Comparison of ENCODE assay signal across 8 cellular contexts in genomic region chr19:4064073-4064550, GRCh38. TPM values are rescaled to one million over a fixed set of nuclear protein-coding genes. Genes with fewer than 3 reads are reported as not detected.
DNase-seq lines count a peak whose midpoint lies in the region; ATAC-seq lines count a peak whose summit lies in the region.

No MANE protein-coding gene starts in this region.

- peak overlapping the region; percentile 72 for H3K4me3 ChIP-seq in iPS-20b (ENCODE audit: low read length)

- peak overlapping the region; percentile 67; the same call in 1 of the 2 replicates for H3K9ac ChIP-seq in iPS-20b (ENCODE audit: low read depth, low read length)

- H3K4me1 Mint-ChIP-seq in activated CD4-positive, alpha-beta T cell treated with anti-CD3 and anti-CD28 coated beads, Interleukin-2, amount 10 ng/mL, durations not matched to agents 7 days and 5 days = peaks cover 22% of the 10 kb centered on the region
- peaks cover 25% of the 10 kb centered on the region for H3K4me1 Mint-ChIP-seq in activated naive CD8-positive, alpha-beta T cell (ENCODE audit: low read depth)
- H3K4me1 Mint-ChIP-seq in stimulated activated naive B cell treated with anti-CD40 and anti-IgM and Interleukin-4, amounts not matched to agents 10 μg/mL and 1 μg/mL and 100 μg/mL, for 72 hours = peaks cover 19 to 47% of the 10 kb centered on the region in 2 donors

- H3K9me3 ChIP-seq in iPS-20b (ENCODE audit: insufficient read depth, low read depth, low read length) = no peaks in the 10 kb centered on the region

- ATAC-seq in stimulated activated naive B cell treated with anti-CD40 and anti-IgM and Interleukin-4, amounts not matched to agents 10 μg/mL and 1 μg/mL and 100 μg/mL, for 72 hours (replicated peaks) = no peak
- ATAC-seq in GM18502 (IDR thresholded peaks at IDR 0.05; ENCODE audit: poor library complexity, unreplicated experiment) (no peak), HG02885 (IDR thresholded peaks at IDR 0.05; ENCODE audit: poor library complexity, unreplicated experiment) (no peak)

- H3K27me3 ChIP-seq in iPS-20b (ENCODE audit: insufficient read depth, low read length) = peaks cover 24% of the 10 kb centered on the region

- H3K27ac Mint-ChIP-seq in activated CD4-positive, alpha-beta T cell treated with anti-CD3 and anti-CD28 coated beads, Interleukin-2, amount 10 ng/mL, durations not matched to agents 7 days and 5 days = peak overlapping the region; percentile 86
- H3K27ac Mint-ChIP-seq in activated naive CD8-positive, alpha-beta T cell = peak overlapping the region; percentile 89
- peak overlapping the region; percentile 89 for H3K27ac Mint-ChIP-seq in stimulated activated naive B cell treated with anti-CD40 and anti-IgM and Interleukin-4, amounts not matched to agents 10 μg/mL and 1 μg/mL and 100 μg/mL, for 72 hours

- no peaks in the 10 kb centered on the region for H3K9me3 Mint-ChIP-seq in activated CD4-positive, alpha-beta T cell treated with anti-CD3 and anti-CD28 coated beads, Interleukin-2, amount 10 ng/mL, durations not matched to agents 7 days and 5 days
- no peaks in the 10 kb centered on the region for H3K9me3 Mint-ChIP-seq in activated naive CD8-positive, alpha-beta T cell (ENCODE audit: low read depth)
- no peaks in the 10 kb centered on the region for H3K9me3 Mint-ChIP-seq in stimulated activated naive B cell treated with anti-CD40 and anti-IgM and Interleukin-4, amounts not matched to agents 10 μg/mL and 1 μg/mL and 100 μg/mL, for 72 hours

- DNase-seq in activated CD4-positive, alpha-beta T cell treated with anti-CD3 and anti-CD28 coated beads, Interleukin-2, amount 10 ng/mL, durations not matched to agents 7 days and 5 days = no peak
- DNase-seq in activated CD4-positive, alpha-beta T cell treated with anti-CD3 and anti-CD28 coated beads for 48 hours = no peak
- no peak for DNase-seq in stimulated activated naive B cell treated with anti-CD40 and anti-IgM and Interleukin-4, amounts not matched to agents 10 μg/mL and 1 μg/mL and 100 μg/mL, for 72 hours
- no peak for DNase-seq in NCI-H226

- H3K36me3 ChIP-seq in iPS-20b (ENCODE audit: insufficient read depth, low read depth, low read length) = peaks cover 6% of the 10 kb centered on the region; the same call in 1 of the 2 replicates

- no peaks in the 10 kb centered on the region for H3K27me3 Mint-ChIP-seq in activated CD4-positive, alpha-beta T cell treated with anti-CD3 and anti-CD28 coated beads, Interleukin-2, amount 10 ng/mL, durations not matched to agents 7 days and 5 days
- no peaks in the 10 kb centered on the region for H3K27me3 Mint-ChIP-seq in activated naive CD8-positive, alpha-beta T cell
- H3K27me3 Mint-ChIP-seq in stimulated activated naive B cell treated with anti-CD40 and anti-IgM and Interleukin-4, amounts not matched to agents 10 μg/mL and 1 μg/mL and 100 μg/mL, for 72 hours = no peaks in the 10 kb centered on the region

- no peak overlapping the region for H3K27ac ChIP-seq in iPS-20b (ENCODE audit: low read length)

- H3K4me1 ChIP-seq in iPS-20b (ENCODE audit: insufficient read depth, low read length) = peaks cover 3% of the 10 kb centered on the region; the same call in 1 of the 2 replicates

- CTCF ChIA-PET in activated CD4-positive, alpha-beta T cell treated with anti-CD3 and anti-CD28 coated beads, Interleukin-2, amount 10 ng/mL, durations not matched to agents 7 days and 5 days (lab: Charles Lee) = interaction anchor here (0.9 kb wide), 1 partner anchor 76 kb away, joined by 5 read pairs; no protein-coding TSS in a partner anchor

- POLR2A ChIA-PET in activated CD4-positive, alpha-beta T cell treated with anti-CD3 and anti-CD28 coated beads, Interleukin-2, amount 10 ng/mL, durations not matched to agents 7 days and 5 days (lab: Charles Lee) = no interaction called here

- peak overlapping the region; percentile 77 for H3K4me3 Mint-ChIP-seq in activated CD4-positive, alpha-beta T cell treated with anti-CD3 and anti-CD28 coated beads, Interleukin-2, amount 10 ng/mL, durations not matched to agents 7 days and 5 days
- peak overlapping the region; percentile 91 for H3K4me3 Mint-ChIP-seq in activated naive CD8-positive, alpha-beta T cell
- peak overlapping the region; percentile 81 to 82 for H3K4me3 Mint-ChIP-seq in stimulated activated naive B cell treated with anti-CD40 and anti-IgM and Interleukin-4, amounts not matched to agents 10 μg/mL and 1 μg/mL and 100 μg/mL, for 72 hours

- H3K36me3 Mint-ChIP-seq in activated CD4-positive, alpha-beta T cell treated with anti-CD3 and anti-CD28 coated beads, Interleukin-2, amount 10 ng/mL, durations not matched to agents 7 days and 5 days (ENCODE audit: low read depth) = peaks cover 4% of the 10 kb centered on the region
- H3K36me3 Mint-ChIP-seq in activated naive CD8-positive, alpha-beta T cell = no peaks in the 10 kb centered on the region
- H3K36me3 Mint-ChIP-seq in stimulated activated naive B cell treated with anti-CD40 and anti-IgM and Interleukin-4, amounts not matched to agents 10 μg/mL and 1 μg/mL and 100 μg/mL, for 72 hours = peaks cover 3 to 7% of the 10 kb centered on the region in 2 donors

RNA-seq across cellular contexts. Expression of gene ZBTB7A, which starts 2.6 kb away (rescaled TPM):
- 10 to 100 TPM; 39.4 to 47.5 TPM for total RNA-seq in activated CD4-positive, alpha-beta T cell treated with anti-CD3 and anti-CD28 coated beads, Interleukin-2, amount 10 ng/mL, durations not matched to agents 7 days and 5 days

RNA-seq across cellular contexts. Expression of gene PIAS4, which starts 56.6 kb away (rescaled TPM):
- total RNA-seq in activated CD4-positive, alpha-beta T cell treated with anti-CD3 and anti-CD28 coated beads, Interleukin-2, amount 10 ng/mL, durations not matched to agents 7 days and 5 days = 10 to 100 TPM; 33.3 to 40.4 TPM

RNA-seq across cellular contexts. Expression of gene MAP2K2, which starts 59.8 kb away (rescaled TPM):
- total RNA-seq in activated CD4-positive, alpha-beta T cell treated with anti-CD3 and anti-CD28 coated beads, Interleukin-2, amount 10 ng/mL, durations not matched to agents 7 days and 5 days = 100 to 1,000 TPM; 175 to 202 TPM
